8 cellular contexts compared by ENCODE assay signal in the genomic region with DNA sequence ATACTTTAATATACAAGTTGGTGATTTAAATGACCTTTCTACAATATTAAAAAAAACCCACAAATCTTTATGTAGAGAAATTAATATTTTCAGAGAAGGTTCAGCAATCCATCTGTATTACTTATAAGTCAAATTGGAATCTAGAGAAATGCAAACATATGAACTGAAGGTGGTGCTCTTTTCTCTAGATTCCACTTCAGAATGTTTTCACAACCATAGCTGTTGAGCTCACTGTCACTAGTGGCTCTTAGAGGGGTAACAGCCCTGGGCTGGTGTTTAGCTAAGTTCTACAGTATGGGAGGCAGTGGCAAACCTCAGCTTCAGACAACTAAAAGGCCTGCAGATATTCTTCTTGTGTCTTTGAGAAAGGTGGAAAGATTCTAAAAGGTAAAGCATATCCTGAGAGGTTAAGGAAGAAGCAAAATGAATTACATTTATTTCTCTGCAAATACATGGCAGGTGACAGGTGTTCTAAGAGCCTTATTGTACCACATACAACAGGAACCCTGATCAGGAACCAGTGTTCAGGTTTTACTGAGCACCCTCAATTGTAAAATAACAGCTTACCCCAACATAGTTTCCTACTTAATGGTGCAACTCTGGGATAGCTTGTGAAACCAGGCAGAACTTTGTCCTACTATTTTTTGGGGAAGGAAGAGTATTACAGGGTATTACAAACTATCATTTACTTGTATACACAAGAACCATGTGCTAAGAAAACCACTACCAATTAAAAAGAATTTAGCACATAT. TPM values are rescaled to one million over a fixed set of nuclear protein-coding genes. Genes with fewer than 3 reads are reported as not detected.
DNase-seq lines count a peak whose midpoint lies in the region; ATAC-seq and TF ChIP-seq lines count a peak whose summit lies in the region.

No MANE protein-coding gene starts in this region.

- ATAC-seq in HG03565 (IDR thresholded peaks at IDR 0.05; ENCODE audit: unreplicated experiment) (no peak), HG03432 (IDR thresholded peaks at IDR 0.05; ENCODE audit: unreplicated experiment) (no peak)

- peaks cover 50% of the 10 kb centered on the region for H3K4me1 Mint-ChIP-seq in activated naive CD4-positive, alpha-beta T cell treated with anti-CD3 and anti-CD28 coated beads, Interleukin-2, amount 10 ng/mL, durations not matched to agents 7 days and 5 days
- H3K4me1 Mint-ChIP-seq in endodermal cell (no peaks in the 10 kb centered on the region), mesothelial cell of epicardium (no peaks in the 10 kb centered on the region)

- intact Hi-C loops in OCI-LY7 (cut with micrococcal nuclease; ENCODE audit: unreplicated experiment): no loop called here

- H3K27ac ChIP-seq in OCI-LY7 (ENCODE audit: low read depth, low read length, poor library complexity, severe bottlenecking): peak overlapping the region; percentile 87
- H3K27ac ChIP-seq in endodermal cell (ENCODE audit: low read depth, low read length): no peak overlapping the region

- TF ChIP-seq CTCF in OCI-LY7 (conservative IDR thresholded peaks at IDR 0.05; ENCODE audit: low read length) (peak; percentile 77), endodermal cell (conservative IDR thresholded peaks at IDR 0.05) (peak; percentile 16), retinal pigment epithelial cell (conservative IDR thresholded peaks at IDR 0.05; ENCODE audit: low read depth, low read length) (peak; percentile 18), mesothelial cell of epicardium (IDR thresholded peaks at IDR 0.05; ENCODE audit: unreplicated experiment) (no peak)

- no peaks in the 10 kb centered on the region for H3K27me3 ChIP-seq in endodermal cell (ENCODE audit: control insufficient read depth, insufficient read depth, low read length, poor library complexity, severe bottlenecking)

- DNase-seq in activated naive CD4-positive, alpha-beta T cell treated with anti-CD3 and anti-CD28 coated beads, Interleukin-2, amount 10 ng/mL, durations not matched to agents 7 days and 5 days: peak; percentile 57
- no peak for DNase-seq in activated naive CD4-positive, alpha-beta T cell treated with Interleukin-2 at 50 U/mL for 16 hours
- DNase-seq in OCI-LY7 (ENCODE audit: low spot score) (peak; percentile 72), endodermal cell (no peak), retinal pigment epithelial cell (ENCODE audit: low read depth) (peak; percentile 2), mesothelial cell of epicardium (ENCODE audit: low spot score in 2 of 2, unreplicated experiment in 2 of 2) (no peak)

- H3K9me3 ChIP-seq in OCI-LY7 (ENCODE audit: low read length): no peaks in the 10 kb centered on the region
- peaks cover 9% of the 10 kb centered on the region for H3K9me3 ChIP-seq in endodermal cell (ENCODE audit: control insufficient read depth, low read length)

- no peaks in the 10 kb centered on the region for H4K20me1 ChIP-seq in OCI-LY7 (ENCODE audit: insufficient read depth, low read length)

- H3K36me3 ChIP-seq in OCI-LY7 (ENCODE audit: insufficient read depth, low read length) (peaks cover 74% of the 10 kb centered on the region), endodermal cell (ENCODE audit: control insufficient read depth, insufficient read depth, low read length) (peaks cover 14% of the 10 kb centered on the region)

- CTCF ChIA-PET in activated naive CD4-positive, alpha-beta T cell treated with anti-CD3 and anti-CD28 coated beads, Interleukin-2, amount 10 ng/mL, durations not matched to agents 7 days and 5 days (lab: Charles Lee): interaction anchor here (0.6 to 3.2 kb wide), 20 partner anchors 8 to 234 kb away, joined by 3 to 15 read pairs (median 4); a partner anchor contains a TSS
- CTCF ChIA-PET in OCI-LY7 (lab: Charles Lee; ENCODE audit: unreplicated experiment): interaction anchor here (1.0 kb wide), 1 partner anchor 75 kb away, joined by 3 read pairs; no protein-coding TSS in a partner anchor

- no peaks in the 10 kb centered on the region for H3K9me2 ChIP-seq in OCI-LY7 (ENCODE audit: insufficient read depth, low read length)

- H3K4me3 Mint-ChIP-seq in activated naive CD4-positive, alpha-beta T cell treated with anti-CD3 and anti-CD28 coated beads, Interleukin-2, amount 10 ng/mL, durations not matched to agents 7 days and 5 days: no peak overlapping the region
- H3K4me3 Mint-ChIP-seq in endodermal cell (no peak overlapping the region), mesothelial cell of epicardium (no peak overlapping the region)

- H3K27me3 Mint-ChIP-seq in activated naive CD4-positive, alpha-beta T cell treated with anti-CD3 and anti-CD28 coated beads, Interleukin-2, amount 10 ng/mL, durations not matched to agents 7 days and 5 days: no peaks in the 10 kb centered on the region
- H3K27me3 Mint-ChIP-seq in endodermal cell (ENCODE audit: insufficient read depth) (no peaks in the 10 kb centered on the region), mesothelial cell of epicardium (ENCODE audit: low read depth) (no peaks in the 10 kb centered on the region)

- H3K4me1 ChIP-seq in OCI-LY7 (ENCODE audit: insufficient read depth, low read length, poor library complexity, severe bottlenecking) (peaks cover 51% of the 10 kb centered on the region), endodermal cell (ENCODE audit: control insufficient read depth, insufficient read depth, low read length) (no peaks in the 10 kb centered on the region)

- H2AFZ ChIP-seq in OCI-LY7 (ENCODE audit: low read length): no peak overlapping the region

- H3K9ac ChIP-seq in endodermal cell (ENCODE audit: extremely low read depth, low read length, poor library complexity, severe bottlenecking): no peak overlapping the region

- H3K79me2 ChIP-seq in OCI-LY7 (ENCODE audit: insufficient read depth, low read depth, low read length): 0 out of 2 replicates have a peak, but pooled peaks cover 4% of the 10 kb centered on the region

- BruUV-seq in OCI-LY7 (replicated peaks; lab: Mats Ljungman, UMichigan): TSS peak; percentile 11

- H3K36me3 Mint-ChIP-seq in activated naive CD4-positive, alpha-beta T cell treated with anti-CD3 and anti-CD28 coated beads, Interleukin-2, amount 10 ng/mL, durations not matched to agents 7 days and 5 days: peaks cover 38% of the 10 kb centered on the region
- H3K36me3 Mint-ChIP-seq in endodermal cell (ENCODE audit: low read depth) (peaks cover 37% of the 10 kb centered on the region), mesothelial cell of epicardium (peaks cover 11% of the 10 kb centered on the region)

- H3K4me3 ChIP-seq in OCI-LY7 (ENCODE audit: low read depth, low read length, poor library complexity, severe bottlenecking) (peak overlapping the region; percentile 49), endodermal cell (ENCODE audit: low read length) (no peak overlapping the region), retinal pigment epithelial cell (ENCODE audit: low read length) (no peak overlapping the region)

- H3K27ac Mint-ChIP-seq in activated naive CD4-positive, alpha-beta T cell treated with anti-CD3 and anti-CD28 coated beads, Interleukin-2, amount 10 ng/mL, durations not matched to agents 7 days and 5 days: peak overlapping the region; percentile 78
- no peak overlapping the region for H3K27ac Mint-ChIP-seq in endodermal cell
- no peak overlapping the region for H3K27ac Mint-ChIP-seq in mesothelial cell of epicardium

- POLR2A ChIA-PET in OCI-LY7 (lab: Charles Lee): interaction anchor here (0.6 to 1.8 kb wide), 5 partner anchors 10 to 87 kb away, joined by 3 to 7 read pairs (median 5); a partner anchor contains a TSS

- H3K9me3 Mint-ChIP-seq in activated naive CD4-positive, alpha-beta T cell treated with anti-CD3 and anti-CD28 coated beads, Interleukin-2, amount 10 ng/mL, durations not matched to agents 7 days and 5 days: no peaks in the 10 kb centered on the region
- peaks cover 16% of the 10 kb centered on the region for H3K9me3 Mint-ChIP-seq in endodermal cell
- no peaks in the 10 kb centered on the region for H3K9me3 Mint-ChIP-seq in mesothelial cell of epicardium

- peak overlapping the region; percentile 69 for H3K4me2 ChIP-seq in OCI-LY7 (ENCODE audit: low read length)

RNA-seq across cellular contexts. Expression of a gene that starts 56.6 kb away (rescaled TPM):
- 7.9 and 10.6 TPM in 2 replicates for total RNA-seq in OCI-LY7 (2014; rRNA removed; shearing (Covaris generic))
- total RNA-seq in OCI-LY7 (2022): 13.7 and 20.8 TPM in 2 replicates
- 1 to 10 TPM; 3.7 to 4.9 TPM for total RNA-seq in endodermal cell
- 6.9 TPM for polyA plus RNA-seq in endodermal cell (2013, experiment 1 of 2)
- polyA plus RNA-seq in endodermal cell (2013, experiment 2 of 2): 4.2 TPM
- total RNA-seq in mesothelial cell of epicardium: 10.3 to 13.6 TPM (median 11.0 TPM) in 3 replicates

Comparison
In these comparisons a context has a peak if more than half of its experiments do, and no peak if none do; other contexts are left out.
1. DNase-seq: peak in activated naive CD4-positive, alpha-beta T cell treated with anti-CD3 and anti-CD28 coated beads, Interleukin-2, amount 10 ng/mL, durations not matched to agents 7 days and 5 days (single experiment), OCI-LY7 (single experiment) and retinal pigment epithelial cell (single experiment); none in activated naive CD4-positive, alpha-beta T cell treated with Interleukin-2 at 50 U/mL for 16 hours (single experiment), endodermal cell (single experiment) and mesothelial cell of epicardium (0 of 2).